Comparison of ENCODE assay signal across 9 cellular contexts in genomic region chr22:22167791-22168189, GRCh38.
A peak's percentile ranks its signal among the peaks of the same experiment; 100 is the strongest.
DNase-seq lines count a peak whose midpoint lies in the region; ATAC-seq and TF ChIP-seq lines count a peak whose summit lies in the region.
"Had no signal": no experiment of that assay in that cellular context is flagged by ENCODE, and none has a peak within 500 bp of the region (broad histone marks: within the 10 kb centered on the region; RNA-seq: fewer than 3 reads in every experiment).

No MANE protein-coding gene starts in this region.

- H3K36me3 Mint-ChIP-seq in Caco-2 (ENCODE audit: insufficient read depth, unreplicated experiment), result peaks cover 12% of the 10 kb centered on the region
- H3K36me3 Mint-ChIP-seq in activated T-helper 17 cell treated with anti-CD3 and anti-CD28 coated beads, Interleukin-2, amount 50 U/mL, for 72 hours (ENCODE audit: low read depth), result no peaks in the 10 kb centered on the region

- no TSS peak for BruUV-seq in Caco-2 (replicated peaks; lab: Mats Ljungman, UMichigan)

- peaks cover 2% of the 10 kb centered on the region for H3K27me3 Mint-ChIP-seq in Caco-2 (ENCODE audit: insufficient read depth, unreplicated experiment)
- peaks cover 4% of the 10 kb centered on the region for H3K27me3 Mint-ChIP-seq in activated T-helper 17 cell treated with anti-CD3 and anti-CD28 coated beads, Interleukin-2, amount 50 U/mL, for 72 hours

- CTCF ChIA-PET in Caco-2 (lab: Charles Lee), result interaction anchor here (1.2 kb wide), 1 partner anchor 28 kb away, joined by 5 read pairs; no protein-coding TSS in a partner anchor

- no peaks in the 10 kb centered on the region for H3K4me1 ChIP-seq in Caco-2
- H3K4me1 ChIP-seq: right atrium auricular region had no signal

- no peaks in the 10 kb centered on the region for H3K36me3 ChIP-seq in Caco-2 (ENCODE audit: control insufficient read depth, insufficient read depth, low read length)
- H3K36me3 ChIP-seq: right atrium auricular region had no signal

- no peaks in the 10 kb centered on the region; the same call in 1 of the 2 replicates for H3K9me3 ChIP-seq in Caco-2
- H3K9me3 ChIP-seq: right atrium auricular region had no signal

- no peak for TF ChIP-seq CTCF in Caco-2 (IDR thresholded peaks at IDR 0.05; ENCODE audit: insufficient read depth in 1 of 2, low read depth in 1 of 2, low read length in 1 of 2, severe bottlenecking in 1 of 2, unreplicated experiment in 1 of 2)

- POLR2A ChIA-PET in Caco-2 (lab: Charles Lee), result no interaction called here

- H3K4me1 Mint-ChIP-seq in Caco-2 (ENCODE audit: low read depth, unreplicated experiment), result no peaks in the 10 kb centered on the region
- peaks cover 4% of the 10 kb centered on the region for H3K4me1 Mint-ChIP-seq in activated T-helper 17 cell treated with anti-CD3 and anti-CD28 coated beads, Interleukin-2, amount 50 U/mL, for 72 hours

- no peaks in the 10 kb centered on the region for H3K27me3 ChIP-seq in Caco-2 (replicated peaks; ENCODE audit: control insufficient read depth, insufficient read depth, low read length)
- H3K27me3 ChIP-seq: right atrium auricular region had no signal

- no peak overlapping the region for H3K27ac Mint-ChIP-seq in Caco-2 (ENCODE audit: unreplicated experiment)
- peak overlapping the region; percentile 87 for H3K27ac Mint-ChIP-seq in activated T-helper 17 cell treated with anti-CD3 and anti-CD28 coated beads, Interleukin-2, amount 50 U/mL, for 72 hours

- intact Hi-C loops in Caco-2 (cut with micrococcal nuclease; ENCODE audit: unreplicated experiment), result no loop called here

- peak overlapping the region; percentile 67 for H3K4me3 Mint-ChIP-seq in Caco-2 (ENCODE audit: unreplicated experiment)
- peak overlapping the region; percentile 77 for H3K4me3 Mint-ChIP-seq in activated T-helper 17 cell treated with anti-CD3 and anti-CD28 coated beads, Interleukin-2, amount 50 U/mL, for 72 hours

- H3K4me3 ChIP-seq in Caco-2 (ENCODE audit: low read depth, low read length), result no peak overlapping the region
- H3K4me3 ChIP-seq: right atrium auricular region had no signal

- no peak for DNase-seq in Caco-2
- no peak for DNase-seq in D341Med (ENCODE audit: low spot score)
- no peak for DNase-seq in medulla oblongata (ENCODE audit: extremely low spot score)
- no peak for DNase-seq in cortex of kidney (lab: John Stamatoyannopoulos, UW)
- no peak for DNase-seq in stimulated activated naive CD4-positive, alpha-beta T cell treated with Interleukin-2 at 50 U/mL for 16 hours (lab: John Stamatoyannopoulos, UW)

- peak; percentile 69 for ATAC-seq in GM19324 (IDR thresholded peaks at IDR 0.05; ENCODE audit: low FRiP score, unreplicated experiment)
- peak; percentile 75 for ATAC-seq in HG03159 (IDR thresholded peaks at IDR 0.05; ENCODE audit: unreplicated experiment)
- ATAC-seq in activated T-helper 17 cell treated with anti-CD3 and anti-CD28 coated beads, Interleukin-2, amount 50 U/mL, for 72 hours (replicated peaks), result no peak

- no peaks in the 10 kb centered on the region for H3K9me3 Mint-ChIP-seq in Caco-2 (ENCODE audit: unreplicated experiment)
- H3K9me3 Mint-ChIP-seq in activated T-helper 17 cell treated with anti-CD3 and anti-CD28 coated beads, Interleukin-2, amount 50 U/mL, for 72 hours, result no peaks in the 10 kb centered on the region
